17 cellular contexts compared by ENCODE assay signal in the genomic region with DNA sequence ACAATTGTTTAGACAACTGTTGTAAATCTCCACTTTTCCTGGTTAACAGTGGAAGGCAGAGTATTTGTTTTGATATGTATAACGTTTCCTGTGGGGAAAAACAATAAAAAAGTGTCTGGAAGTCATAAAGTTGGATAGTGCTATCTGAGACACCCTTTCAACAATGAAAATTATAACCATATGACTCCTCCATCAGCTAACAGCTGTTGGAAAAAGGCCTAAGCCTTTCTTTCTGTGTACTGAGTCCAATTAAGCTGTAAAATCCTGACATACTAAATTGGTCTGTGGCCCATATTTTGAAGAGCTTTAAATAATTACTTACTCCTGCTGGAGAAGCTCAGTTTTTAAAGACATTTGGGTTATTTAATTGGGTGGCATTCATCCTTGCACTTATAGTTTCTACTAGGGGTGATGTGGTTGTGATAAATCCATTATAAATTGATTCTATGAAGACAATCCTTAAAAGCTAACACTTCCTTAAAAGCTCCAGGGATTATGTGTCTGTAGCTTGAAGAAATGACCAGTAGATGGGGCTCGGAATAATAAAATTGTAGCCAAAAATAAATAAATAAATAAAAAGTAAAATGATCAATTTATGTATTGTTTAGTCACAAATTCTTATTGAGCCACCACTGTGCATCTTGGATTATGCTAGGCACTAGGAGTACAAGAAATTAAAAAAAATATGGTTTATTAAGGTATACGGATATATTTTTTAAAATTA.
DNase-seq lines count a peak whose midpoint lies in the region; ATAC-seq and TF ChIP-seq lines count a peak whose summit lies in the region.
"Had no signal": no experiment of that assay in that cellular context is flagged by ENCODE, and none has a peak within 500 bp of the region (broad histone marks: within the 10 kb centered on the region; RNA-seq: fewer than 3 reads in every experiment).

No MANE protein-coding gene starts in this region.

- H3K36me3 ChIP-seq in GM23338 (ENCODE audit: insufficient read depth) (no peaks in the 10 kb centered on the region), PC-9 (ENCODE audit: low read depth) (no peaks in the 10 kb centered on the region)

- no peak; a peak in 2 of 4 replicates for TF ChIP-seq CTCF in GM23338 (conservative IDR thresholded peaks at IDR 0.05; ENCODE audit: low read depth in 2 of 2)
- TF ChIP-seq CTCF in PC-9 (conservative IDR thresholded peaks at IDR 0.05): peak; percentile 57

- no peak for ATAC-seq in GM23338
- ATAC-seq in left colon: peak; percentile 99
- no peak for ATAC-seq in GM18868 (IDR thresholded peaks at IDR 0.05; ENCODE audit: unreplicated experiment)
- ATAC-seq: activated naive CD8-positive, alpha-beta T cell treated with anti-CD3 and anti-CD28 coated beads, Interleukin-2, amount 50 U/mL, for 24 hours; left cardiac atrium; psoas muscle had no signal

- H3F3A ChIP-seq in GM23338 (replicated peaks; ENCODE audit: low read depth) (no peaks in the 10 kb centered on the region), PC-9 (ENCODE audit: insufficient read depth, low read depth) (no peaks in the 10 kb centered on the region)

- CTCF ChIA-PET in PC-9 (lab: Charles Lee): no interaction called here

- H3K27me3 ChIP-seq in GM23338 (ENCODE audit: insufficient read depth): no peaks in the 10 kb centered on the region
- H3K27me3 ChIP-seq in PC-9 (ENCODE audit: insufficient read depth, low read depth): no peaks in the 10 kb centered on the region

- peaks cover 24% of the 10 kb centered on the region for H3K4me1 Mint-ChIP-seq in GM23338
- H3K4me1 Mint-ChIP-seq: activated naive CD8-positive, alpha-beta T cell treated with anti-CD3 and anti-CD28 coated beads, Interleukin-2, amount 50 U/mL, for 24 hours; central memory CD8-positive, alpha-beta T cell had no signal

- H3K79me2 ChIP-seq in GM23338 (replicated peaks; ENCODE audit: insufficient read depth): no peaks in the 10 kb centered on the region
- H3K79me2 ChIP-seq in PC-9 (ENCODE audit: low read depth): no peaks in the 10 kb centered on the region

- H3K36me3 Mint-ChIP-seq in GM23338 (ENCODE audit: low read depth): peaks cover 8% of the 10 kb centered on the region; the same call in 1 of the 3 replicates

- H3K9me3 ChIP-seq in PC-9 (ENCODE audit: insufficient read depth, low read depth): no peaks in the 10 kb centered on the region
- H3K9me3 ChIP-seq: psoas muscle had no signal

- intact Hi-C loops in PC-9 (cut with micrococcal nuclease; ENCODE audit: unreplicated experiment): no loop called here
- intact Hi-C loops in left colon (cut with DNase I, micrococcal nuclease): no loop called here

- no peak overlapping the region for H3K27ac Mint-ChIP-seq in GM23338
- H3K27ac Mint-ChIP-seq: activated naive CD8-positive, alpha-beta T cell treated with anti-CD3 and anti-CD28 coated beads, Interleukin-2, amount 50 U/mL, for 24 hours had no signal

- no peak overlapping the region for H3K4me3 Mint-ChIP-seq in GM23338
- H3K4me3 Mint-ChIP-seq: activated naive CD8-positive, alpha-beta T cell treated with anti-CD3 and anti-CD28 coated beads, Interleukin-2, amount 50 U/mL, for 24 hours; central memory CD8-positive, alpha-beta T cell had no signal

- H3K9me3 Mint-ChIP-seq in GM23338: peaks cover 4% of the 10 kb centered on the region; the same call in 1 of the 3 replicates

- H3K4me1 ChIP-seq in GM23338 (ENCODE audit: insufficient read depth): peaks cover 18% of the 10 kb centered on the region; the same call in 1 of the 2 replicates
- no peaks in the 10 kb centered on the region for H3K4me1 ChIP-seq in PC-9 (replicated peaks; ENCODE audit: insufficient read depth)
- H3K4me1 ChIP-seq: psoas muscle had no signal

- H3K27ac ChIP-seq in GM23338 (ENCODE audit: low read depth) (no peak overlapping the region), PC-9 (no peak overlapping the region)
- H3K27ac ChIP-seq: psoas muscle had no signal

- H3K27me3 Mint-ChIP-seq in GM23338 (ENCODE audit: insufficient read depth, low read depth, poor library complexity): no peaks in the 10 kb centered on the region
- H3K27me3 Mint-ChIP-seq: activated naive CD8-positive, alpha-beta T cell treated with anti-CD3 and anti-CD28 coated beads, Interleukin-2, amount 50 U/mL, for 24 hours; central memory CD8-positive, alpha-beta T cell had no signal

- H3K9me2 ChIP-seq in GM23338 (ENCODE audit: insufficient read depth) (no peaks in the 10 kb centered on the region), PC-9 (ENCODE audit: insufficient read depth) (no peaks in the 10 kb centered on the region)

- H4K20me1 ChIP-seq in GM23338 (replicated peaks; ENCODE audit: insufficient read depth) (no peaks in the 10 kb centered on the region), PC-9 (ENCODE audit: insufficient read depth) (no peaks in the 10 kb centered on the region)

- DNase-seq in GM23338 (ENCODE audit: low spot score) (no peak), NCI-H2081 (lab: John Stamatoyannopoulos, UW) (peak; percentile 70 to 92), PC-9 (no peak), left colon (no peak), NCI-H2196 treated with DMSO at 0.1 percent for 48 hours (lab: John Stamatoyannopoulos, UW; ENCODE audit: unreplicated experiment) (no peak), NCI-H2029 (lab: John Stamatoyannopoulos, UW) (no peak), glomerular visceral epithelial cell (ENCODE audit: extremely low spot score) (no peak)
- DNase-seq: activated CD4-positive, alpha-beta T cell treated with anti-CD3 and anti-CD28 coated beads for 4 hours; activated naive CD8-positive, alpha-beta T cell treated with anti-CD3 and anti-CD28 coated beads, Interleukin-2, amount 50 U/mL, for 24 hours; activated T-cell treated with anti-CD3 and anti-CD28 coated beads, Interleukin-2, amount 50 U/mL, for 1 hour; H7; Kasumi-1; left cardiac atrium; psoas muscle; T-helper 2 cell had no signal

- POLR2A ChIA-PET in PC-9 (lab: Charles Lee; ENCODE audit: unreplicated experiment): interaction anchor here (0.6 kb wide), 1 partner anchor 346 kb away, joined by 6 read pairs; no protein-coding TSS in a partner anchor

- H3K4me2 ChIP-seq in GM23338 (0 out of 2 replicates have a peak overlapping the region, but pooled peaks have one; percentile 40), PC-9 (no peak overlapping the region)

- BruUV-seq in PC-9 (replicated peaks; lab: Mats Ljungman, UMichigan): no TSS peak

- no peak overlapping the region for H3K4me3 ChIP-seq in GM23338
- H3K4me3 ChIP-seq in PC-9: no peak overlapping the region
- H3K4me3 ChIP-seq: psoas muscle had no signal

- H2AFZ ChIP-seq in GM23338: no peak overlapping the region
- no peak overlapping the region for H2AFZ ChIP-seq in PC-9

TF ChIP-seq in GM23338, 12 proteins besides CTCF, POLR2A, EP300 and RAD21 (continues in another document):
- TF ChIP-seq NANOG (IDR thresholded peaks at IDR 0.05; ENCODE audit: borderline replicate concordance): peak; percentile 56; the same call in 1 of the 2 replicates

Comparison
In these comparisons a context has a peak if more than half of its experiments do, and no peak if none do; other contexts are left out.
1. DNase-seq: peak in NCI-H2081 (2 of 2); none in GM23338 (single experiment), PC-9 (0 of 2), left colon (0 of 2), NCI-H2196 treated with DMSO at 0.1 percent for 48 hours (single experiment), NCI-H2029 (single experiment) and glomerular visceral epithelial cell (single experiment).